Comparison of ENCODE assay signal across 8 cellular contexts in the genomic region with DNA sequence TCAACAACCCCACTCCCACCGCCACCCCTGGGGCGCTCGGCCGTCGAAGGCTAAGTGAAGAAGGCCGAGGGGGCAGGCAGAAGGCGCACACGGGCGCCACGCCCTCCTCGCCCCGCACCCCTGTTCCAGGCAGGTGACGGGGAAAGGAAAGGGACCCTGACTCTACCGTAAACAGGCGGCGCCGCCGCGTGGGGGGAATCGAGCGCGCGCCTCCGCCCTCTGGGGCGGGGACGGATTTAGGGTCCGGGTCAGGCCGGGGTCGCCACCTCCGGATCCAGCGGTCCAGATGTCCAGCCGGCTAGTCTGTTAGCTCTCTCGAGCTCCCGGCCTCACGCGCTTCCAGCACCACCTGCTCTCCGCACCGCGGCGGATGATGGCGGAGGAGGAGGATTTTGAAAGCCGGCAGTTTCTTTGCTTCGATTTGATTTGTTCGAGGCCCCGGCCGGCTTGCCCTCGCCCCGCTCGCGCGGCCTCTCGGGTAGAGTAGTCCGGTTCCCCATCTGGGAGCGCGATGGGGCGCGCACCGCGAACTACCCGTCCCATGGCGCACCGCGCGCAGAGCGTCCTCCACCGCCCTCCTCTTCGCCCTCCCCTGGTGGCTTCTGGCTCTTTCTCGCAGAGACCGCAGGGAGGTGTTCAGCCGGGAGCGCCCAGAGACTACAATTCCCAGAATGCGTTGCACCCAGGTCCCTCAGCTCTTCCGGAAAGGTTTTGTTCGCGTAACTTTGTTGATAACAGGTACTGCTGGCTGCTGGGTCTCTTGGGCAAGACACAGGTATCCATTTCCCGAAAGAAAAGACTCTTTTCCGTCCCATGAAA. TPM values are rescaled to one million over a fixed set of nuclear protein-coding genes. Genes with fewer than 3 reads are reported as not detected.
DNase-seq lines count a peak whose midpoint lies in the region; ATAC-seq and TF ChIP-seq lines count a peak whose summit lies in the region.

A gene with protein sequence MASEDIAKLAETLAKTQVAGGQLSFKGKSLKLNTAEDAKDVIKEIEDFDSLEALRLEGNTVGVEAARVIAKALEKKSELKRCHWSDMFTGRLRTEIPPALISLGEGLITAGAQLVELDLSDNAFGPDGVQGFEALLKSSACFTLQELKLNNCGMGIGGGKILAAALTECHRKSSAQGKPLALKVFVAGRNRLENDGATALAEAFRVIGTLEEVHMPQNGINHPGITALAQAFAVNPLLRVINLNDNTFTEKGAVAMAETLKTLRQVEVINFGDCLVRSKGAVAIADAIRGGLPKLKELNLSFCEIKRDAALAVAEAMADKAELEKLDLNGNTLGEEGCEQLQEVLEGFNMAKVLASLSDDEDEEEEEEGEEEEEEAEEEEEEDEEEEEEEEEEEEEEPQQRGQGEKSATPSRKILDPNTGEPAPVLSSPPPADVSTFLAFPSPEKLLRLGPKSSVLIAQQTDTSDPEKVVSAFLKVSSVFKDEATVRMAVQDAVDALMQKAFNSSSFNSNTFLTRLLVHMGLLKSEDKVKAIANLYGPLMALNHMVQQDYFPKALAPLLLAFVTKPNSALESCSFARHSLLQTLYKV (minus strand): TSS at position 368 of the 819 bp plus-strand sequence. CDS start 5,143 bp downstream, outside the sequence.

- no peaks in the 10 kb centered on the region for H3K27me3 Mint-ChIP-seq in progenitor cell of endocrine pancreas

- peaks cover 24% of the 10 kb centered on the region for H3K4me1 Mint-ChIP-seq in progenitor cell of endocrine pancreas (ENCODE audit: low read depth)

- intact Hi-C loops in left ventricle myocardium inferior (cut with micrococcal nuclease) = no loop called here

- no peaks in the 10 kb centered on the region for H3K9me3 Mint-ChIP-seq in progenitor cell of endocrine pancreas (ENCODE audit: low read depth)

- H3K36me3 Mint-ChIP-seq in progenitor cell of endocrine pancreas (ENCODE audit: insufficient read depth) = peaks cover 5% of the 10 kb centered on the region

- TF ChIP-seq CTCF in left ventricle myocardium inferior (IDR thresholded peaks at IDR 0.05; ENCODE audit: borderline replicate concordance) (peak; percentile 51), progenitor cell of endocrine pancreas (IDR thresholded peaks at IDR 0.05; ENCODE audit: unreplicated experiment) (peak; percentile 25)

- H3K4me3 Mint-ChIP-seq in progenitor cell of endocrine pancreas (ENCODE audit: low read depth) = peak within 1 kb of the TSS; percentile 92

- DNase-seq in NCI-H187 (lab: John Stamatoyannopoulos, UW) (peak; percentile 88 to 93), T-helper 2 cell (peak; percentile 95 to 100 (median 98)), left ventricle myocardium inferior (peak; percentile 98), progenitor cell of endocrine pancreas (ENCODE audit: low spot score, unreplicated experiment) (peak; percentile 97), ureter (ENCODE audit: low spot score) (peak; percentile 98)

- ATAC-seq in GM18498 (IDR thresholded peaks at IDR 0.05; ENCODE audit: unreplicated experiment) = peak; percentile 96
- ATAC-seq in HG02938 (IDR thresholded peaks at IDR 0.05; ENCODE audit: unreplicated experiment) = peak; percentile 88

- peak within 1 kb of the TSS; percentile 90 for H3K4me3 ChIP-seq in left ventricle myocardium inferior

- H3K27ac Mint-ChIP-seq in progenitor cell of endocrine pancreas = peak within 1 kb of the TSS; percentile 99

- no peaks in the 10 kb centered on the region for H3K9me3 ChIP-seq in left ventricle myocardium inferior (replicated peaks)

- H3K4me1 ChIP-seq in left ventricle myocardium inferior = peaks cover 29% of the 10 kb centered on the region

- no peaks in the 10 kb centered on the region for H3K27me3 ChIP-seq in left ventricle myocardium inferior (ENCODE audit: low read depth)

- H3K27ac ChIP-seq in angular gyrus (ENCODE audit: low read depth, low read length) (peak within 1 kb of the TSS; percentile 93), left ventricle myocardium inferior (replicated peaks) (peak within 1 kb of the TSS; percentile 84)

- H3K36me3 ChIP-seq in left ventricle myocardium inferior = peaks cover 20% of the 10 kb centered on the region

RNA-seq across cellular contexts. Expression of the gene that starts here (rescaled TPM):
- total RNA-seq in left ventricle myocardium inferior (36.4 TPM), progenitor cell of endocrine pancreas (76.3 and 78.0 TPM in 2 replicates), ureter (59.7 TPM)

Comparison
In these comparisons a context has a peak if more than half of its experiments do, and no peak if none do; other contexts are left out.
1. Peak in every context shown above with its lines: DNase-seq, ATAC-seq, H3K4me3 ChIP-seq and H3K27ac ChIP-seq.